26 cellular contexts compared by ENCODE assay signal in the genomic region with DNA sequence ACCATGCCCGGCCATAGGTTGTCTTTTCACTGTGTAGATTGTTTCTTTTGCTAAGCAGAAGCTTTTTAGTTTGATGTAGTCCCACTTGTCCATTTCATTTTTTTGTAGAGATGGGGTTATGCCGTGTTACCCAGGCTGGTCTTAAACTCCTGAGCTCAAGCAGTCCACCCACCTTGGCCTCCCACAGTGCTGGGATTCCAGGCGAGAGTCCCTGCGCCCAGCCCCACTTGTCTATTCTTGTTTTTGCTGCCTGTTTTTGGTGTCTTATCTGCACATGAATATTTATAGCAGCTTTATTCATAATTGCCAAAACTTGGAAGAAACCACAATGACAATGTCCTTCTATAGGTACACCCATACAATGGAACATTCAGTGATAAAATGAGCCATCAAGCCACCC. TPM values are rescaled to one million over a fixed set of nuclear protein-coding genes. Genes with fewer than 3 reads are reported as not detected.
"Had no signal": no experiment of that assay in that cellular context is flagged by ENCODE, and none has a peak within 500 bp of the region (broad histone marks: within the 10 kb centered on the region; RNA-seq: fewer than 3 reads in every experiment).

No MANE protein-coding gene starts in this region.

- H3K27me3 ChIP-seq: gastrocnemius medialis had no signal

- H3K27ac Mint-ChIP-seq: effector memory CD8-positive, alpha-beta T cell; endodermal cell; mesothelial cell of epicardium had no signal

- H3K4me3 Mint-ChIP-seq: effector memory CD8-positive, alpha-beta T cell; endodermal cell; mesothelial cell of epicardium had no signal

- H3K36me3 Mint-ChIP-seq: mesothelial cell of epicardium had no signal

- H3K36me3 ChIP-seq: esophagus squamous epithelium, gastrocnemius medialis, heart right ventricle, left lung, lower lobe of right lung had no signal

- H3K9me3 ChIP-seq: gastrocnemius medialis, lower lobe of right lung had no signal

- H3K27ac ChIP-seq: coronary artery, dorsolateral prefrontal cortex, epithelial cell of prostate, esophagus squamous epithelium, heart right ventricle, left lung, lower lobe of right lung had no signal

- ATAC-seq: effector memory CD8-positive, alpha-beta T cell; esophagus mucosa; gastrocnemius medialis; heart right ventricle; left cardiac atrium; left lung; left ventricle myocardium superior; lower lobe of right lung; mucosa of descending colon had no signal

- H3K4me1 Mint-ChIP-seq: mesothelial cell of epicardium had no signal

- H3K4me3 ChIP-seq: coronary artery, dorsolateral prefrontal cortex, esophagus squamous epithelium, gastrocnemius medialis, heart right ventricle, left lung, lower lobe of right lung, mucosa of descending colon had no signal

- DNase-seq: dermis blood vessel endothelial cell; dorsolateral prefrontal cortex; effector CD4-positive, alpha-beta T cell; effector memory CD8-positive, alpha-beta T cell; endodermal cell; erythroblast; esophagus squamous epithelium; foreskin fibroblast; foreskin melanocyte; gastrocnemius medialis; glutamatergic neuron; head of caudate nucleus; heart right ventricle; hippocampal formation; left cardiac atrium; left ventricle myocardium superior; lower lobe of right lung; mesenchymal stem cell; mucosa of descending colon had no signal

- H3K9me3 Mint-ChIP-seq: effector memory CD8-positive, alpha-beta T cell; mesothelial cell of epicardium had no signal

RNA-seq across cellular contexts. Expression of gene SBK1, which starts 18.8 kb away (rescaled TPM):
- total RNA-seq: lung microvascular endothelial cell, mesenteric fat pad had no signal
